11 cellular contexts compared by ENCODE assay signal in the genomic region with DNA sequence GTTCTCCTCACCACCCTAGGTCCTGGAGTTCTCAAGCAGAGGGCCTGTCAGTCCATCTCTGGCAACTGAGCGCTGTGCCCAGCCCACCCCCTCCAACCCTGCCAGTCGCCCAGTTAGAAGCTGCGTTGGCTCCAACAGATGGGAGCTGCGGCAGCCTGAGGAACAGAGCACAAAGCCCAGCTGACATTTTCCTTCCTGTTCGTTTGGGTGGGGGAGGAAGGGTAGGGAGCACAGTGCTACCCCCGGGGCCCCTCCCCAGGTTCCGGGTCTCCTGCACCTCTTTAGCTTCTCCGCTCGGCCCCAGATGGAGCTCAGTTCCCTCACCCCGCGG. TPM values are rescaled to one million over a fixed set of nuclear protein-coding genes. Genes with fewer than 3 reads are reported as not detected.
DNase-seq lines count a peak whose midpoint lies in the region; ATAC-seq and TF ChIP-seq lines count a peak whose summit lies in the region.
"Had no signal": no experiment of that assay in that cellular context is flagged by ENCODE, and none has a peak within 500 bp of the region (broad histone marks: within the 10 kb centered on the region; RNA-seq: fewer than 3 reads in every experiment).

No MANE protein-coding gene starts in this region.

- no peaks in the 10 kb centered on the region for H3K4me1 Mint-ChIP-seq in activated T-helper 1 cell treated with anti-CD3 and anti-CD28 coated beads, Interleukin-12 subunit alpha, Interleukin-12 subunit beta, Interleukin-2, Interleukin-4 antibody, amounts not matched to agents 30 ng/mL and 10 ng/mL and 1 ng/mL, durations not matched to agents 14 hours and 24 hours and 36 hours (ENCODE audit: low read depth)
- peaks cover 12 to 13% (median 12%) of the 10 kb centered on the region in 3 donors for H3K4me1 Mint-ChIP-seq in T-cell

- H3K27ac ChIP-seq in spleen = peak overlapping the region in 6 of 8 donors; percentile 54 to 70 (median 62)
- H3K27ac ChIP-seq: foreskin keratinocyte had no signal

- DNase-seq in NCI-H2227 (lab: John Stamatoyannopoulos, UW; ENCODE audit: unreplicated experiment) = peak; percentile 25
- DNase-seq in NCI-H2227 treated with DMSO at 0.1 percent for 48 hours (lab: John Stamatoyannopoulos, UW) = no peak
- no peak for DNase-seq in activated T-helper 1 cell treated with anti-CD3 and anti-CD28 coated beads, Interleukin-12 subunit alpha, Interleukin-12 subunit beta, Interleukin-2, Interleukin-4 antibody, amounts not matched to agents 30 ng/mL and 10 ng/mL and 1 ng/mL, durations not matched to agents 14 hours and 24 hours and 36 hours (ENCODE audit: low spot score)
- no peak for DNase-seq in kidney epithelial cell (ENCODE audit: low read depth)
- DNase-seq in spleen = no peak
- DNase-seq in T-cell = no peak
- DNase-seq in activated effector memory CD4-positive, alpha-beta T cell treated with anti-CD3 and anti-CD28 coated beads, Interleukin-2, amount 50 U/mL, for 16 hours = no peak
- DNase-seq: aorta, foreskin keratinocyte had no signal

- ATAC-seq in T-cell (replicated peaks in 1 of 4) (no peak), GM18520 (IDR thresholded peaks at IDR 0.05; ENCODE audit: unreplicated experiment) (no peak)

- H3K4me1 ChIP-seq in spleen = peaks cover 11 to 29% (median 25%) of the 10 kb centered on the region in 6 donors
- H3K4me1 ChIP-seq: foreskin keratinocyte had no signal

- H3K9me3 ChIP-seq in spleen = no peaks in the 10 kb centered on the region

- H3K27me3 ChIP-seq in kidney epithelial cell (ENCODE audit: control insufficient read depth, insufficient read depth, low read length) (peaks cover 31% of the 10 kb centered on the region), spleen (replicated peaks in 1 of 7) (peaks cover 0 to 47% (median 22%) of the 10 kb centered on the region in 7 donors)

- no peaks in the 10 kb centered on the region for H3K36me3 Mint-ChIP-seq in activated T-helper 1 cell treated with anti-CD3 and anti-CD28 coated beads, Interleukin-12 subunit alpha, Interleukin-12 subunit beta, Interleukin-2, Interleukin-4 antibody, amounts not matched to agents 30 ng/mL and 10 ng/mL and 1 ng/mL, durations not matched to agents 14 hours and 24 hours and 36 hours (ENCODE audit: low read depth)
- H3K36me3 Mint-ChIP-seq in T-cell = no peaks in the 10 kb centered on the region

- POLR2A ChIA-PET in T-cell (lab: Charles Lee) = no interaction called here

- no peak for TF ChIP-seq CTCF in kidney epithelial cell (IDR thresholded peaks at IDR 0.05; ENCODE audit: insufficient read depth, low read length, poor library complexity, severe bottlenecking)
- no peak for TF ChIP-seq CTCF in spleen (IDR thresholded peaks at IDR 0.05 in 8 of 11, conservative IDR thresholded peaks at IDR 0.05 in 3 of 11)

- H3K27ac Mint-ChIP-seq in activated T-helper 1 cell treated with anti-CD3 and anti-CD28 coated beads, Interleukin-12 subunit alpha, Interleukin-12 subunit beta, Interleukin-2, Interleukin-4 antibody, amounts not matched to agents 30 ng/mL and 10 ng/mL and 1 ng/mL, durations not matched to agents 14 hours and 24 hours and 36 hours = no peak overlapping the region
- no peak overlapping the region for H3K27ac Mint-ChIP-seq in T-cell

- H3K9me3 Mint-ChIP-seq in activated T-helper 1 cell treated with anti-CD3 and anti-CD28 coated beads, Interleukin-12 subunit alpha, Interleukin-12 subunit beta, Interleukin-2, Interleukin-4 antibody, amounts not matched to agents 30 ng/mL and 10 ng/mL and 1 ng/mL, durations not matched to agents 14 hours and 24 hours and 36 hours = no peaks in the 10 kb centered on the region
- no peaks in the 10 kb centered on the region for H3K9me3 Mint-ChIP-seq in T-cell

- CTCF ChIA-PET in T-cell (lab: Charles Lee) = interaction anchor here in 1 of 2 donors (0.6 kb wide), 2 partner anchors 12 to 107 kb away, joined by 3 to 4 read pairs; no protein-coding TSS in a partner anchor

- no peaks in the 10 kb centered on the region for H3K36me3 ChIP-seq in kidney epithelial cell (ENCODE audit: control insufficient read depth, insufficient read depth, low read length)
- no peaks in the 10 kb centered on the region for H3K36me3 ChIP-seq in spleen

- intact Hi-C loops in activated T-helper 1 cell treated with anti-CD3 and anti-CD28 coated beads, Interleukin-12 subunit alpha, Interleukin-12 subunit beta, Interleukin-2, Interleukin-4 antibody, amounts not matched to agents 30 ng/mL and 10 ng/mL and 1 ng/mL, durations not matched to agents 14 hours and 24 hours and 36 hours (cut with micrococcal nuclease) = no loop called here
- intact Hi-C loops in spleen (cut with DNase I; ENCODE audit: low total_unique reads) = no loop called here

- 0 to 10% (median 6%) methylated on average over 6 to 11 of the region's 11 CpGs for WGBS in spleen, 5 donors

- H3K4me3 Mint-ChIP-seq in activated T-helper 1 cell treated with anti-CD3 and anti-CD28 coated beads, Interleukin-12 subunit alpha, Interleukin-12 subunit beta, Interleukin-2, Interleukin-4 antibody, amounts not matched to agents 30 ng/mL and 10 ng/mL and 1 ng/mL, durations not matched to agents 14 hours and 24 hours and 36 hours = peak overlapping the region; percentile 34
- peak overlapping the region in 1 of 3 donors; percentile 67 for H3K4me3 Mint-ChIP-seq in T-cell

- H3K4me3 ChIP-seq in kidney epithelial cell (ENCODE audit: low read depth, low read length) (peak overlapping the region; percentile 40), spleen (peak overlapping the region; percentile 9 to 69 (median 44))

- H3K27me3 Mint-ChIP-seq in activated T-helper 1 cell treated with anti-CD3 and anti-CD28 coated beads, Interleukin-12 subunit alpha, Interleukin-12 subunit beta, Interleukin-2, Interleukin-4 antibody, amounts not matched to agents 30 ng/mL and 10 ng/mL and 1 ng/mL, durations not matched to agents 14 hours and 24 hours and 36 hours (ENCODE audit: insufficient read depth) = peaks cover 50% of the 10 kb centered on the region
- peaks cover 27 to 60% of the 10 kb centered on the region in 2 donors for H3K27me3 Mint-ChIP-seq in T-cell

- no peak for TF ChIP-seq POLR2A in spleen (IDR thresholded peaks at IDR 0.05)

RNA-seq across cellular contexts. Expression of a gene that starts 1.4 kb away (rescaled TPM):
- total RNA-seq in activated T-helper 1 cell treated with anti-CD3 and anti-CD28 coated beads, Interleukin-12 subunit alpha, Interleukin-12 subunit beta, Interleukin-2, Interleukin-4 antibody, amounts not matched to agents 30 ng/mL and 10 ng/mL and 1 ng/mL, durations not matched to agents 14 hours and 24 hours and 36 hours = not detected in 2 replicates
- 7.6 and 10.8 TPM in 2 replicates for total RNA-seq in kidney epithelial cell
- 10 to 100 TPM in 2 of 7 donors, 1 to 10 TPM in 5; 2.6 to 11.9 (median 8.5) TPM for total RNA-seq in spleen
- polyA plus RNA-seq in spleen = 1 to 10 TPM; 1.6 to 3.5 (median 3.0) TPM
- total RNA-seq in T-cell = under 1 TPM in 1 of 5 donors, not detected in 4; 0.03 TPM
- total RNA-seq: foreskin keratinocyte, OCI-LY7 had no signal
- polyA plus RNA-seq: aorta had no signal
